Comparison of ENCODE assay signal across 11 cellular contexts in genomic region chr19:13023666-13024065, GRCh38. TPM values are rescaled to one million over a fixed set of nuclear protein-coding genes. Genes with fewer than 3 reads are reported as not detected.
DNase-seq lines count a peak whose midpoint lies in the region; ATAC-seq and TF ChIP-seq lines count a peak whose summit lies in the region.
"Had no signal": no experiment of that assay in that cellular context is flagged by ENCODE, and none has a peak within 500 bp of the region (broad histone marks: within the 10 kb centered on the region; RNA-seq: fewer than 3 reads in every experiment).

No MANE protein-coding gene starts in this region.

- DNase-seq in CD8-positive, alpha-beta T cell = no peak
- DNase-seq in NCI-H1092 treated with DMSO at 0.1 percent for 48 hours (lab: John Stamatoyannopoulos, UW) (peak; percentile 71), osteoblast (ENCODE audit: insufficient read length, low spot score, missing footprints) (peak; percentile 44), AG08396 (ENCODE audit: low spot score) (no peak), iPS-NIHi7 (ENCODE audit: extremely low spot score) (no peak), NCI-H2227 (lab: John Stamatoyannopoulos, UW; ENCODE audit: unreplicated experiment) (no peak)
- DNase-seq in central memory CD8-positive, alpha-beta T cell (ENCODE audit: low spot score in 2 of 2) = no peak
- DNase-seq: cortex of kidney; stimulated activated CD4-positive, alpha-beta T cell treated with anti-CD3 and anti-CD28 coated beads, Interleukin-4, amount 100 ng/mL, for 4 hours had no signal

- H3K27ac ChIP-seq in CD8-positive, alpha-beta T cell (ENCODE audit: low read depth, low read length) = no peak overlapping the region
- peak overlapping the region; percentile 93 for H3K27ac ChIP-seq in osteoblast (ENCODE audit: low read depth, low read length)

- H4K20me1 ChIP-seq in osteoblast (ENCODE audit: insufficient read depth, low read length) = peaks cover 7% of the 10 kb centered on the region

- H3K4me2 ChIP-seq in osteoblast (ENCODE audit: insufficient read depth, low read length) = peak overlapping the region; percentile 91

- H2AFZ ChIP-seq in osteoblast (ENCODE audit: low read length) = no peak overlapping the region

- POLR2A ChIA-PET in CD8-positive, alpha-beta T cell (lab: Charles Lee) = no interaction called here

- intact Hi-C loops in CD8-positive, alpha-beta T cell (cut with DNase I, micrococcal nuclease) = no loop called here

- H3K9me3 ChIP-seq in CD8-positive, alpha-beta T cell (ENCODE audit: low read length) = no peaks in the 10 kb centered on the region
- no peaks in the 10 kb centered on the region for H3K9me3 ChIP-seq in osteoblast (ENCODE audit: low read depth, low read length)

- H3K4me3 ChIP-seq in CD8-positive, alpha-beta T cell (ENCODE audit: low read depth, low read length) = peak overlapping the region; percentile 31
- peak overlapping the region; percentile 77 for H3K4me3 ChIP-seq in osteoblast (ENCODE audit: insufficient read depth, low read length)

- peaks cover 10% of the 10 kb centered on the region for H3K36me3 Mint-ChIP-seq in CD8-positive, alpha-beta T cell
- peaks cover 11% of the 10 kb centered on the region for H3K36me3 Mint-ChIP-seq in central memory CD8-positive, alpha-beta T cell (ENCODE audit: insufficient read depth)

- peaks cover 35% of the 10 kb centered on the region for H3K27me3 Mint-ChIP-seq in CD8-positive, alpha-beta T cell (ENCODE audit: low read depth)
- peaks cover 40% of the 10 kb centered on the region for H3K27me3 Mint-ChIP-seq in central memory CD8-positive, alpha-beta T cell

- H3K27me3 ChIP-seq in CD8-positive, alpha-beta T cell (ENCODE audit: insufficient read depth, low read length) = peaks cover 3% of the 10 kb centered on the region
- H3K27me3 ChIP-seq in osteoblast (ENCODE audit: insufficient read depth, low read length) = no peaks in the 10 kb centered on the region

- H3K36me3 ChIP-seq in CD8-positive, alpha-beta T cell (ENCODE audit: insufficient read depth, low read length) = no peaks in the 10 kb centered on the region
- H3K36me3 ChIP-seq in osteoblast (ENCODE audit: insufficient read depth, low read length) = peaks cover 20% of the 10 kb centered on the region

- H3K9me3 Mint-ChIP-seq in CD8-positive, alpha-beta T cell = no peaks in the 10 kb centered on the region
- no peaks in the 10 kb centered on the region for H3K9me3 Mint-ChIP-seq in central memory CD8-positive, alpha-beta T cell

- no peak for ATAC-seq in CD8-positive, alpha-beta T cell
- ATAC-seq in central memory CD8-positive, alpha-beta T cell (replicated peaks; ENCODE audit: extremely low read depth, poor library complexity, severe bottlenecking) = no peak
- ATAC-seq in HG02981 (IDR thresholded peaks at IDR 0.05; ENCODE audit: unreplicated experiment) = no peak

- H3K4me3 Mint-ChIP-seq in CD8-positive, alpha-beta T cell = peak overlapping the region; percentile 65
- peak overlapping the region; percentile 82 for H3K4me3 Mint-ChIP-seq in central memory CD8-positive, alpha-beta T cell

- H3K4me1 Mint-ChIP-seq in CD8-positive, alpha-beta T cell (ENCODE audit: low read depth) = peaks cover 18% of the 10 kb centered on the region
- peaks cover 21% of the 10 kb centered on the region for H3K4me1 Mint-ChIP-seq in central memory CD8-positive, alpha-beta T cell

- H3K79me2 ChIP-seq in osteoblast (ENCODE audit: insufficient read depth, low read length) = peaks cover 85% of the 10 kb centered on the region

- peaks cover 16% of the 10 kb centered on the region for H3K4me1 ChIP-seq in CD8-positive, alpha-beta T cell (ENCODE audit: insufficient read depth, low read length)
- H3K4me1 ChIP-seq in osteoblast (ENCODE audit: insufficient read depth, low read length) = peaks cover 70% of the 10 kb centered on the region

- no peak for TF ChIP-seq CTCF in CD8-positive, alpha-beta T cell (IDR thresholded peaks at IDR 0.05)
- TF ChIP-seq CTCF in osteoblast (IDR thresholded peaks at IDR 0.05; ENCODE audit: extremely low read depth, low read depth, low read length) = no peak

- CTCF ChIA-PET in CD8-positive, alpha-beta T cell (lab: Charles Lee) = no interaction called here

- no peak overlapping the region for H3K27ac Mint-ChIP-seq in CD8-positive, alpha-beta T cell
- H3K27ac Mint-ChIP-seq in central memory CD8-positive, alpha-beta T cell (ENCODE audit: low read depth) = peak overlapping the region; percentile 80

RNA-seq across cellular contexts. Expression of gene NFIX, which starts 28.4 kb away (rescaled TPM):
- total RNA-seq in CD8-positive, alpha-beta T cell = 1 to 10 TPM; 2.5 to 5.0 TPM
- total RNA-seq in osteoblast = 114 and 122 TPM in 2 replicates

RNA-seq across cellular contexts. Expression of gene DAND5, which starts 54.3 kb away (rescaled TPM):
- not detected for total RNA-seq in CD8-positive, alpha-beta T cell
- not detected in 2 replicates for total RNA-seq in osteoblast
- total RNA-seq: NCI-H460 had no signal

Comparison
In these comparisons a context has a peak if more than half of its experiments do, and no peak if none do; other contexts are left out.
1. DNase-seq: peak in NCI-H1092 treated with DMSO at 0.1 percent for 48 hours (single experiment) and osteoblast (single experiment); none in CD8-positive, alpha-beta T cell (0 of 7), central memory CD8-positive, alpha-beta T cell (0 of 2), AG08396 (single experiment), iPS-NIHi7 (single experiment) and NCI-H2227 (single experiment).
2. RNA of gene NFIX, which starts 28.4 kb away (total RNA-seq): 114 to 122 TPM in osteoblast; 2.5 to 5.0 TPM in CD8-positive, alpha-beta T cell; every median in the first group is over 10 times any median in the second.